Comparison of ENCODE assay signal across 8 cellular contexts in genomic region chr2:85741811-85742507, GRCh38. TPM values are rescaled to one million over a fixed set of nuclear protein-coding genes. Genes with fewer than 3 reads are reported as not detected.
DNase-seq lines count a peak whose midpoint lies in the region; ATAC-seq, FAIRE-seq and TF ChIP-seq lines count a peak whose summit lies in the region.

No MANE protein-coding gene starts in this region.

- POLR2A ChIA-PET in activated CD8-positive, alpha-beta T cell treated with anti-CD3 and anti-CD28 coated beads, Interleukin-2, amount 10 ng/mL, durations not matched to agents 7 days and 5 days (lab: Charles Lee) = interaction anchor here (0.5 kb wide), 1 partner anchor 77 kb away, joined by 5 read pairs; no protein-coding TSS in a partner anchor

- H3K27me3 Mint-ChIP-seq in activated CD8-positive, alpha-beta T cell treated with anti-CD3 and anti-CD28 coated beads, Interleukin-2, amount 10 ng/mL, durations not matched to agents 7 days and 5 days (ENCODE audit: low read depth) = peaks cover 62% of the 10 kb centered on the region

- TF ChIP-seq POLR2A in upper lobe of left lung (IDR thresholded peaks at IDR 0.05) (peak in 1 of 4 donors; percentile 37), H54 (IDR thresholded peaks at IDR 0.05; ENCODE audit: low read depth, low read length) (no peak)

- H3K4me1 ChIP-seq in upper lobe of left lung = peaks cover 51 to 64% (median 61%) of the 10 kb centered on the region in 4 donors

- peak overlapping the region in 1 of 4 donors; percentile 18 for H3K4me3 ChIP-seq in upper lobe of left lung

- H3K9me3 ChIP-seq in upper lobe of left lung = no peaks in the 10 kb centered on the region

- FAIRE-seq in H54 (lab: Jason Lieb, UNC) = no peak

- WGBS in upper lobe of left lung, 2 donors = 26 to 36% methylated on average over 18 to 20 of the region's 20 CpGs

- H3K27ac Mint-ChIP-seq in activated CD8-positive, alpha-beta T cell treated with anti-CD3 and anti-CD28 coated beads, Interleukin-2, amount 10 ng/mL, durations not matched to agents 7 days and 5 days = no peak overlapping the region

- H3K4me1 Mint-ChIP-seq in activated CD8-positive, alpha-beta T cell treated with anti-CD3 and anti-CD28 coated beads, Interleukin-2, amount 10 ng/mL, durations not matched to agents 7 days and 5 days (ENCODE audit: low read depth) = no peaks in the 10 kb centered on the region

- DNase-seq in AG09319 (ENCODE audit: extremely low read depth, low read depth) = peak; percentile 91
- peak; percentile 71 for DNase-seq in NCI-H2171 (lab: John Stamatoyannopoulos, UW)
- DNase-seq in dedifferentiated amniotic fluid mesenchymal stem cell (ENCODE audit: extremely low spot score) = peak; percentile 67
- DNase-seq in lung microvascular endothelial cell (ENCODE audit: low read depth in 2 of 2) = peak; percentile 82 to 94
- DNase-seq in upper lobe of left lung = peak; percentile 84 to 90
- DNase-seq in activated CD8-positive, alpha-beta T cell treated with anti-CD3 and anti-CD28 coated beads, Interleukin-2, amount 10 ng/mL, durations not matched to agents 7 days and 5 days = no peak
- DNase-seq in H54 (ENCODE audit: insufficient read length, low spot score) = no peak
- no peak for DNase-seq in islet precursor cell

- H3K9me3 Mint-ChIP-seq in activated CD8-positive, alpha-beta T cell treated with anti-CD3 and anti-CD28 coated beads, Interleukin-2, amount 10 ng/mL, durations not matched to agents 7 days and 5 days (ENCODE audit: insufficient read depth) = no peaks in the 10 kb centered on the region

- H3K36me3 Mint-ChIP-seq in activated CD8-positive, alpha-beta T cell treated with anti-CD3 and anti-CD28 coated beads, Interleukin-2, amount 10 ng/mL, durations not matched to agents 7 days and 5 days (ENCODE audit: low read depth) = no peaks in the 10 kb centered on the region

- TF ChIP-seq CTCF in AG09319 (IDR thresholded peaks at IDR 0.05; ENCODE audit: low read depth, low read length) (no peak), upper lobe of left lung (IDR thresholded peaks at IDR 0.05) (peak in 1 of 6 experiments; percentile 37)

- no peak overlapping the region for H3K4me3 Mint-ChIP-seq in activated CD8-positive, alpha-beta T cell treated with anti-CD3 and anti-CD28 coated beads, Interleukin-2, amount 10 ng/mL, durations not matched to agents 7 days and 5 days

- peak overlapping the region; percentile 87 to 93 (median 90) for H3K27ac ChIP-seq in upper lobe of left lung

- peak in 3 of 4 donors; percentile 16 to 87 (median 43) for TF ChIP-seq EP300 in upper lobe of left lung (IDR thresholded peaks at IDR 0.05)

- CTCF ChIA-PET in activated CD8-positive, alpha-beta T cell treated with anti-CD3 and anti-CD28 coated beads, Interleukin-2, amount 10 ng/mL, durations not matched to agents 7 days and 5 days (lab: Charles Lee) = interaction anchor here (0.8 to 4.2 kb wide), 5 partner anchors 8 to 72 kb away, joined by 3 to 21 read pairs (median 8); no protein-coding TSS in a partner anchor

- no peaks in the 10 kb centered on the region for H3K27me3 ChIP-seq in upper lobe of left lung

- peak; percentile 60 to 94 for ATAC-seq in upper lobe of left lung (ENCODE audit: low FRiP score in 2 of 2)
- ATAC-seq in activated CD8-positive, alpha-beta T cell treated with anti-CD3 and anti-CD28 coated beads, Interleukin-2, amount 10 ng/mL, durations not matched to agents 7 days and 5 days = no peak

- H3K36me3 ChIP-seq in upper lobe of left lung = no peaks in the 10 kb centered on the region

RNA-seq across cellular contexts. Expression of gene ATOH8, which starts 11.8 kb away (rescaled TPM):
- total RNA-seq in lung microvascular endothelial cell (9.8 and 44.6 TPM in 2 replicates), upper lobe of left lung (100 to 1,000 TPM in 2 of 6 donors, 10 to 100 TPM in 4; 60.2 to 121 (median 85.1) TPM)
- total RNA-seq in activated CD8-positive, alpha-beta T cell treated with anti-CD3 and anti-CD28 coated beads, Interleukin-2, amount 10 ng/mL, durations not matched to agents 7 days and 5 days = under 1 TPM; 0.11 to 0.13 TPM

RNA-seq across cellular contexts. Expression of gene GNLY, which starts 47.8 kb away (rescaled TPM):
- not detected in 2 replicates for total RNA-seq in lung microvascular endothelial cell
- total RNA-seq in upper lobe of left lung = 10 to 100 TPM; 12.2 to 24.7 (median 21.0) TPM
- 100 to 1,000 TPM; 136 to 143 TPM for total RNA-seq in activated CD8-positive, alpha-beta T cell treated with anti-CD3 and anti-CD28 coated beads, Interleukin-2, amount 10 ng/mL, durations not matched to agents 7 days and 5 days

Comparison
In these comparisons a context has a peak if more than half of its experiments do, and no peak if none do; other contexts are left out.
1. DNase-seq: peak in AG09319 (single experiment), NCI-H2171 (single experiment), dedifferentiated amniotic fluid mesenchymal stem cell (single experiment), lung microvascular endothelial cell (2 of 2) and upper lobe of left lung (2 of 2); none in activated CD8-positive, alpha-beta T cell treated with anti-CD3 and anti-CD28 coated beads, Interleukin-2, amount 10 ng/mL, durations not matched to agents 7 days and 5 days (single experiment), H54 (single experiment) and islet precursor cell (single experiment).
2. RNA of gene GNLY, which starts 47.8 kb away (total RNA-seq): 136 to 143 TPM in activated CD8-positive, alpha-beta T cell treated with anti-CD3 and anti-CD28 coated beads, Interleukin-2, amount 10 ng/mL, durations not matched to agents 7 days and 5 days and 12.2 to 24.7 TPM in upper lobe of left lung; not detected in lung microvascular endothelial cell; every median in the first group is over 10 times any median in the second.